ENCODE assay signal across 16 cellular contexts in genomic region chr7:130369831-130370230, GRCh38. TPM values are rescaled to one million over a fixed set of nuclear protein-coding genes. Genes with fewer than 3 reads are reported as not detected.
DNase-seq lines count a peak whose midpoint lies in the region; ATAC-seq and TF ChIP-seq lines count a peak whose summit lies in the region.
"Had no signal": no experiment of that assay in that cellular context is flagged by ENCODE, and none has a peak within 500 bp of the region (broad histone marks: within the 10 kb centered on the region; RNA-seq: fewer than 3 reads in every experiment).

No MANE protein-coding gene starts in this region.

- POLR2A ChIA-PET in activated CD4-positive, alpha-beta T cell treated with anti-CD3 and anti-CD28 coated beads, Interleukin-2, amount 10 ng/mL, durations not matched to agents 7 days and 5 days (lab: Charles Lee), result no interaction called here
- POLR2A ChIA-PET in activated CD8-positive, alpha-beta T cell treated with anti-CD3 and anti-CD28 coated beads, Interleukin-2, amount 10 ng/mL, durations not matched to agents 7 days and 5 days (lab: Charles Lee), result no interaction called here

- no peaks in the 10 kb centered on the region for H3K9me3 ChIP-seq in ascending aorta
- no peaks in the 10 kb centered on the region for H3K9me3 ChIP-seq in tibial artery
- H3K9me3 ChIP-seq in MG63, result no peaks in the 10 kb centered on the region
- H3K9me3 ChIP-seq: A549, right lobe of liver had no signal

- H3K4me1 ChIP-seq in ascending aorta (peaks cover 25 to 44% of the 10 kb centered on the region in 2 donors), tibial artery (peaks cover 6 to 72% (median 59%) of the 10 kb centered on the region in 4 donors)

- H3K36me3 Mint-ChIP-seq in activated CD4-positive, alpha-beta T cell treated with anti-CD3 and anti-CD28 coated beads, Interleukin-2, amount 10 ng/mL, durations not matched to agents 7 days and 5 days (ENCODE audit: low read depth), result peaks cover 3% of the 10 kb centered on the region
- H3K36me3 Mint-ChIP-seq in activated CD8-positive, alpha-beta T cell treated with anti-CD3 and anti-CD28 coated beads, Interleukin-2, amount 10 ng/mL, durations not matched to agents 7 days and 5 days (ENCODE audit: low read depth), result peaks cover 2% of the 10 kb centered on the region
- H3K36me3 Mint-ChIP-seq: natural killer cell; stimulated activated naive B cell treated with anti-CD40 and anti-IgM and Interleukin-4, amounts not matched to agents 10 μg/mL and 1 μg/mL and 100 μg/mL, for 72 hours had no signal

- no peak for DNase-seq in activated CD4-positive, alpha-beta T cell treated with anti-CD3 and anti-CD28 coated beads, Interleukin-2, amount 10 ng/mL, durations not matched to agents 7 days and 5 days
- DNase-seq in activated CD4-positive, alpha-beta T cell treated with anti-CD3 and anti-CD28 coated beads, Interleukin-2, amount 50 U/mL, for 48 hours, result no peak
- DNase-seq in ascending aorta (ENCODE audit: low spot score in 2 of 2) (no peak), myocyte (ENCODE audit: low read depth) (peak; percentile 68), tibial artery (no peak), COLO829 (ENCODE audit: low spot score) (no peak), MG63 (no peak)
- no peak for DNase-seq in activated CD8-positive, alpha-beta T cell treated with anti-CD3 and anti-CD28 coated beads, Interleukin-2, amount 10 ng/mL, durations not matched to agents 7 days and 5 days
- DNase-seq: activated gamma-delta T cell treated with Interleukin-2 at 50 U/mL for 16 hours; central memory CD4-positive, alpha-beta T cell; natural killer cell; NCI-H1105; stimulated activated naive B cell treated with anti-CD40 and anti-IgM and Interleukin-4, amounts not matched to agents 10 μg/mL and 1 μg/mL and 100 μg/mL, for 72 hours had no signal

- H3K4me1 Mint-ChIP-seq in activated CD4-positive, alpha-beta T cell treated with anti-CD3 and anti-CD28 coated beads, Interleukin-2, amount 10 ng/mL, durations not matched to agents 7 days and 5 days, result peaks cover 27% of the 10 kb centered on the region
- H3K4me1 Mint-ChIP-seq in activated CD8-positive, alpha-beta T cell treated with anti-CD3 and anti-CD28 coated beads, Interleukin-2, amount 10 ng/mL, durations not matched to agents 7 days and 5 days (ENCODE audit: low read depth), result peaks cover 27% of the 10 kb centered on the region
- H3K4me1 Mint-ChIP-seq: stimulated activated naive B cell treated with anti-CD40 and anti-IgM and Interleukin-4, amounts not matched to agents 10 μg/mL and 1 μg/mL and 100 μg/mL, for 72 hours had no signal

- intact Hi-C loops in ascending aorta (cut with DNase I), result loop anchor here (10.0 kb wide), 1 partner anchor 295 kb away; the partner anchor contains the start of gene COPG2
- intact Hi-C loops in tibial artery (cut with DNase I; ENCODE audit: low total_unique reads), result no loop called here

- H3K36me3 ChIP-seq in ascending aorta (no peaks in the 10 kb centered on the region), tibial artery (no peaks in the 10 kb centered on the region), MG63 (no peaks in the 10 kb centered on the region)
- H3K36me3 ChIP-seq: right lobe of liver had no signal

- peaks cover 5% of the 10 kb centered on the region for H3K9me3 Mint-ChIP-seq in activated CD4-positive, alpha-beta T cell treated with anti-CD3 and anti-CD28 coated beads, Interleukin-2, amount 10 ng/mL, durations not matched to agents 7 days and 5 days
- H3K9me3 Mint-ChIP-seq in activated CD8-positive, alpha-beta T cell treated with anti-CD3 and anti-CD28 coated beads, Interleukin-2, amount 10 ng/mL, durations not matched to agents 7 days and 5 days (ENCODE audit: insufficient read depth), result peaks cover 4% of the 10 kb centered on the region
- H3K9me3 Mint-ChIP-seq: natural killer cell; stimulated activated naive B cell treated with anti-CD40 and anti-IgM and Interleukin-4, amounts not matched to agents 10 μg/mL and 1 μg/mL and 100 μg/mL, for 72 hours had no signal

- peak overlapping the region; percentile 72 for H3K27ac Mint-ChIP-seq in activated CD4-positive, alpha-beta T cell treated with anti-CD3 and anti-CD28 coated beads, Interleukin-2, amount 10 ng/mL, durations not matched to agents 7 days and 5 days
- no peak overlapping the region for H3K27ac Mint-ChIP-seq in activated CD8-positive, alpha-beta T cell treated with anti-CD3 and anti-CD28 coated beads, Interleukin-2, amount 10 ng/mL, durations not matched to agents 7 days and 5 days
- H3K27ac Mint-ChIP-seq: stimulated activated naive B cell treated with anti-CD40 and anti-IgM and Interleukin-4, amounts not matched to agents 10 μg/mL and 1 μg/mL and 100 μg/mL, for 72 hours had no signal

- H3K4me3 ChIP-seq in ascending aorta, result no peak overlapping the region
- no peak overlapping the region for H3K4me3 ChIP-seq in tibial artery
- no peak overlapping the region for H3K4me3 ChIP-seq in MG63
- H3K4me3 ChIP-seq: A549, right lobe of liver had no signal

- ATAC-seq in activated CD8-positive, alpha-beta T cell treated with anti-CD3 and anti-CD28 coated beads, Interleukin-2, amount 10 ng/mL, durations not matched to agents 7 days and 5 days, result no peak
- ATAC-seq: natural killer cell; stimulated activated naive B cell treated with anti-CD40 and anti-IgM and Interleukin-4, amounts not matched to agents 10 μg/mL and 1 μg/mL and 100 μg/mL, for 72 hours had no signal

- H3K27ac ChIP-seq in ascending aorta, result peak overlapping the region; percentile 13 to 86
- peak overlapping the region; percentile 92 to 94 for H3K27ac ChIP-seq in tibial artery

- CTCF ChIA-PET in activated CD4-positive, alpha-beta T cell treated with anti-CD3 and anti-CD28 coated beads, Interleukin-2, amount 10 ng/mL, durations not matched to agents 7 days and 5 days (lab: Charles Lee), result interaction anchor here (2.2 kb wide), 1 partner anchor 12 kb away, joined by 5 read pairs; no protein-coding TSS in a partner anchor
- CTCF ChIA-PET in activated CD8-positive, alpha-beta T cell treated with anti-CD3 and anti-CD28 coated beads, Interleukin-2, amount 10 ng/mL, durations not matched to agents 7 days and 5 days (lab: Charles Lee), result no interaction called here

- no peaks in the 10 kb centered on the region for H3K27me3 Mint-ChIP-seq in activated CD4-positive, alpha-beta T cell treated with anti-CD3 and anti-CD28 coated beads, Interleukin-2, amount 10 ng/mL, durations not matched to agents 7 days and 5 days
- no peaks in the 10 kb centered on the region for H3K27me3 Mint-ChIP-seq in activated CD8-positive, alpha-beta T cell treated with anti-CD3 and anti-CD28 coated beads, Interleukin-2, amount 10 ng/mL, durations not matched to agents 7 days and 5 days (ENCODE audit: low read depth)
- H3K27me3 Mint-ChIP-seq: stimulated activated naive B cell treated with anti-CD40 and anti-IgM and Interleukin-4, amounts not matched to agents 10 μg/mL and 1 μg/mL and 100 μg/mL, for 72 hours had no signal

- TF ChIP-seq CTCF in ascending aorta (IDR thresholded peaks at IDR 0.05) (no peak), tibial artery (IDR thresholded peaks at IDR 0.05) (no peak)

- H3K27me3 ChIP-seq in ascending aorta (no peaks in the 10 kb centered on the region), tibial artery (no peaks in the 10 kb centered on the region), MG63 (no peaks in the 10 kb centered on the region)
- H3K27me3 ChIP-seq: right lobe of liver had no signal

- H3K4me3 Mint-ChIP-seq in activated CD4-positive, alpha-beta T cell treated with anti-CD3 and anti-CD28 coated beads, Interleukin-2, amount 10 ng/mL, durations not matched to agents 7 days and 5 days, result no peak overlapping the region
- H3K4me3 Mint-ChIP-seq in activated CD8-positive, alpha-beta T cell treated with anti-CD3 and anti-CD28 coated beads, Interleukin-2, amount 10 ng/mL, durations not matched to agents 7 days and 5 days, result no peak overlapping the region
- H3K4me3 Mint-ChIP-seq: natural killer cell; stimulated activated naive B cell treated with anti-CD40 and anti-IgM and Interleukin-4, amounts not matched to agents 10 μg/mL and 1 μg/mL and 100 μg/mL, for 72 hours had no signal

RNA-seq across cellular contexts. Expression of gene CPA1, which starts 10.5 kb away (rescaled TPM):
- not detected for total RNA-seq in activated CD4-positive, alpha-beta T cell treated with anti-CD3 and anti-CD28 coated beads, Interleukin-2, amount 10 ng/mL, durations not matched to agents 7 days and 5 days
- not detected for total RNA-seq in ascending aorta
- 1.3 and 6.5 TPM in 2 replicates for total RNA-seq in myocyte
- polyA plus RNA-seq in myocyte (2012), result 1.6 TPM
- total RNA-seq in activated CD8-positive, alpha-beta T cell treated with anti-CD3 and anti-CD28 coated beads, Interleukin-2, amount 10 ng/mL, durations not matched to agents 7 days and 5 days, result not detected
- not detected in 2 replicates for total RNA-seq in MG63 (2014; rRNA removed; shearing (Covaris generic); ENCODE audit: low replicate concordance)
- total RNA-seq: activated CD8-positive, alpha-beta memory T cell treated with anti-CD3 and anti-CD28 coated beads for 36 hours; natural killer cell; right lobe of liver had no signal
- polyA plus RNA-seq: A549 had no signal

RNA-seq across cellular contexts. Expression of gene CPA5, which starts 25.2 kb away (rescaled TPM):
- not detected for total RNA-seq in activated CD4-positive, alpha-beta T cell treated with anti-CD3 and anti-CD28 coated beads, Interleukin-2, amount 10 ng/mL, durations not matched to agents 7 days and 5 days
- not detected for total RNA-seq in ascending aorta
- 0.16 and 0.21 TPM in 2 replicates for total RNA-seq in myocyte
- polyA plus RNA-seq in myocyte (2012), result 1.8 TPM
- under 1 TPM in 1 of 2 experiments, not detected in 1; 0.31 TPM for total RNA-seq in activated CD8-positive, alpha-beta T cell treated with anti-CD3 and anti-CD28 coated beads, Interleukin-2, amount 10 ng/mL, durations not matched to agents 7 days and 5 days
- 0.13 TPM in 1 of 2 replicates, not detected in the other for total RNA-seq in MG63 (2014; rRNA removed; shearing (Covaris generic); ENCODE audit: low replicate concordance)
- total RNA-seq: natural killer cell, right lobe of liver had no signal
- polyA plus RNA-seq: A549 had no signal
